ENCODE assay signal across 8 cellular contexts in genomic region chr21:42784276-42784675, GRCh38.
DNase-seq lines count a peak whose midpoint lies in the region; ATAC-seq and TF ChIP-seq lines count a peak whose summit lies in the region.

No MANE protein-coding gene starts in this region.

- H3K27ac ChIP-seq in mucosa of rectum (ENCODE audit: low read depth in 2 of 2, low read length in 2 of 2), result peak overlapping the region; percentile 60 to 84
- peak overlapping the region; percentile 86 for H3K27ac ChIP-seq in upper lobe of right lung
- H3K27ac ChIP-seq in SJCRH30, result no peak overlapping the region

- H3K9me3 Mint-ChIP-seq in activated naive CD4-positive, alpha-beta T cell treated with anti-CD3 and anti-CD28 coated beads, Interleukin-2, amount 50 U/mL, for 24 hours, result no peaks in the 10 kb centered on the region
- no peaks in the 10 kb centered on the region for H3K9me3 Mint-ChIP-seq in chondrocyte (ENCODE audit: low read depth)

- H3K4me1 ChIP-seq in mucosa of rectum (ENCODE audit: control insufficient read depth in 2 of 2, insufficient read depth in 2 of 2, low read length in 2 of 2), result peaks cover 12 to 15% of the 10 kb centered on the region in 2 donors
- peaks cover 19% of the 10 kb centered on the region for H3K4me1 ChIP-seq in upper lobe of right lung
- H3K4me1 ChIP-seq in SJCRH30, result no peaks in the 10 kb centered on the region

- no peaks in the 10 kb centered on the region for H3K36me3 ChIP-seq in mucosa of rectum (ENCODE audit: control insufficient read depth in 2 of 2, insufficient read depth in 2 of 2, low read length in 2 of 2)
- no peaks in the 10 kb centered on the region for H3K36me3 ChIP-seq in upper lobe of right lung
- no peaks in the 10 kb centered on the region for H3K36me3 ChIP-seq in SJCRH30

- H3K4me3 Mint-ChIP-seq in activated naive CD4-positive, alpha-beta T cell treated with anti-CD3 and anti-CD28 coated beads, Interleukin-2, amount 50 U/mL, for 24 hours, result peak overlapping the region; percentile 82
- H3K4me3 Mint-ChIP-seq in chondrocyte (ENCODE audit: unreplicated experiment), result no peak overlapping the region

- intact Hi-C loops in upper lobe of right lung (cut with DNase I), result no loop called here

- H3K9ac ChIP-seq in mucosa of rectum (ENCODE audit: low read depth in 1 of 2, low read length in 2 of 2), result peak overlapping the region; percentile 5 to 45

- H3K4me3 ChIP-seq in mucosa of rectum (ENCODE audit: low read length in 2 of 2) (peak overlapping the region in 1 of 2 donors; percentile 41), upper lobe of right lung (peak overlapping the region; percentile 24), SJCRH30 (no peak overlapping the region)

- H3K27me3 Mint-ChIP-seq in activated naive CD4-positive, alpha-beta T cell treated with anti-CD3 and anti-CD28 coated beads, Interleukin-2, amount 50 U/mL, for 24 hours, result no peaks in the 10 kb centered on the region
- peaks cover 59% of the 10 kb centered on the region for H3K27me3 Mint-ChIP-seq in chondrocyte (ENCODE audit: low read depth)

- no peaks in the 10 kb centered on the region for H3K27me3 ChIP-seq in mucosa of rectum (ENCODE audit: control insufficient read depth in 2 of 2, insufficient read depth in 2 of 2, low read length in 2 of 2)
- H3K27me3 ChIP-seq in upper lobe of right lung, result peaks cover 6% of the 10 kb centered on the region
- H3K27me3 ChIP-seq in SJCRH30, result peaks cover 11% of the 10 kb centered on the region; the same call in 1 of the 2 replicates

- H3K4me1 Mint-ChIP-seq in activated naive CD4-positive, alpha-beta T cell treated with anti-CD3 and anti-CD28 coated beads, Interleukin-2, amount 50 U/mL, for 24 hours, result peaks cover 52% of the 10 kb centered on the region
- peaks cover 9% of the 10 kb centered on the region for H3K4me1 Mint-ChIP-seq in chondrocyte (ENCODE audit: low read depth)

- H3K9me3 ChIP-seq in mucosa of rectum (ENCODE audit: control insufficient read depth in 2 of 2, low read length in 2 of 2) (no peaks in the 10 kb centered on the region), upper lobe of right lung (no peaks in the 10 kb centered on the region), SJCRH30 (replicated peaks) (no peaks in the 10 kb centered on the region)

- no peak for TF ChIP-seq CTCF in upper lobe of right lung (IDR thresholded peaks at IDR 0.05)
- TF ChIP-seq CTCF in chondrocyte (IDR thresholded peaks at IDR 0.05), result no peak

- no peaks in the 10 kb centered on the region for H3K36me3 Mint-ChIP-seq in activated naive CD4-positive, alpha-beta T cell treated with anti-CD3 and anti-CD28 coated beads, Interleukin-2, amount 50 U/mL, for 24 hours
- peaks cover 4% of the 10 kb centered on the region for H3K36me3 Mint-ChIP-seq in chondrocyte (ENCODE audit: low read depth)

- no peak for ATAC-seq in upper lobe of right lung
- ATAC-seq in HG03460 (IDR thresholded peaks at IDR 0.05; ENCODE audit: unreplicated experiment), result no peak

- DNase-seq in activated naive CD4-positive, alpha-beta T cell treated with anti-CD3 and anti-CD28 coated beads, Interleukin-2, amount 50 U/mL, for 16 hours, result no peak
- DNase-seq in dermis microvascular lymphatic vessel endothelial cell (ENCODE audit: low read depth in 2 of 2) (peak; percentile 32 to 47), upper lobe of right lung (no peak), SJCRH30 (no peak), chondrocyte (ENCODE audit: low spot score) (no peak)

- peak overlapping the region; percentile 100 for H3K27ac Mint-ChIP-seq in activated naive CD4-positive, alpha-beta T cell treated with anti-CD3 and anti-CD28 coated beads, Interleukin-2, amount 50 U/mL, for 24 hours
- no peak overlapping the region for H3K27ac Mint-ChIP-seq in chondrocyte (ENCODE audit: unreplicated experiment)

Comparison
In these comparisons a context has a peak if more than half of its experiments do, and no peak if none do; other contexts are left out.
1. DNase-seq: peak in dermis microvascular lymphatic vessel endothelial cell (2 of 2); none in activated naive CD4-positive, alpha-beta T cell treated with anti-CD3 and anti-CD28 coated beads, Interleukin-2, amount 50 U/mL, for 16 hours (single experiment), upper lobe of right lung (single experiment), SJCRH30 (0 of 2) and chondrocyte (single experiment).